Comparison of ENCODE assay signal across 8 cellular contexts in genomic region chr3:71428841-71429609, GRCh38.
A peak's percentile ranks its signal among the peaks of the same experiment; 100 is the strongest.
DNase-seq lines count a peak whose midpoint lies in the region; ATAC-seq and TF ChIP-seq lines count a peak whose summit lies in the region.

No MANE protein-coding gene starts in this region.

- no peaks in the 10 kb centered on the region for H3K27me3 ChIP-seq in left lung
- no peaks in the 10 kb centered on the region for H3K27me3 ChIP-seq in tibial nerve

- H3K9me3 ChIP-seq in left lung: no peaks in the 10 kb centered on the region
- no peaks in the 10 kb centered on the region for H3K9me3 ChIP-seq in tibial nerve

- H3K4me1 ChIP-seq in left lung (peaks cover 10 to 27% of the 10 kb centered on the region in 2 donors), tibial nerve (peaks cover 0 to 46% (median 8%) of the 10 kb centered on the region in 4 donors)

- no peak for ATAC-seq in activated naive CD8-positive, alpha-beta T cell treated with anti-CD3 and anti-CD28 coated beads, Interleukin-2, amount 50 U/mL, for 24 hours
- ATAC-seq in left lung: peak; percentile 55
- no peak for ATAC-seq in GM21786 (IDR thresholded peaks at IDR 0.05; ENCODE audit: unreplicated experiment)
- no peak for ATAC-seq in HG02852 (IDR thresholded peaks at IDR 0.05; ENCODE audit: unreplicated experiment)

- TF ChIP-seq CTCF in left lung (IDR thresholded peaks at IDR 0.05): no peak
- no peak for TF ChIP-seq CTCF in tibial nerve (IDR thresholded peaks at IDR 0.05)

- no peak for DNase-seq in activated CD4-positive, alpha-beta T cell treated with anti-CD3 and anti-CD28 coated beads, Interleukin-2, amount 10 ng/mL, durations not matched to agents 24 days and 14 days
- DNase-seq in activated CD4-positive, alpha-beta T cell treated with anti-CD3 and anti-CD28 coated beads for 1 hour: no peak
- no peak for DNase-seq in activated naive CD8-positive, alpha-beta T cell treated with anti-CD3 and anti-CD28 coated beads, Interleukin-2, amount 50 U/mL, for 24 hours
- DNase-seq in left lung (no peak), tibial nerve (ENCODE audit: low spot score in 2 of 2) (peak in 1 of 2 donors; percentile 55), SKM-1 treated with dmso at 0.1 percent for 144 hours (lab: John Stamatoyannopoulos, UW; ENCODE audit: unreplicated experiment) (no peak)

- H3K36me3 ChIP-seq in left lung (no peaks in the 10 kb centered on the region), tibial nerve (no peaks in the 10 kb centered on the region)

- peaks cover 31% of the 10 kb centered on the region for H3K4me1 Mint-ChIP-seq in activated CD4-positive, alpha-beta T cell treated with anti-CD3 and anti-CD28 coated beads, Interleukin-2, amount 10 ng/mL, durations not matched to agents 24 days and 14 days
- H3K4me1 Mint-ChIP-seq in activated naive CD8-positive, alpha-beta T cell treated with anti-CD3 and anti-CD28 coated beads, Interleukin-2, amount 50 U/mL, for 24 hours: peaks cover 98% of the 10 kb centered on the region

- H3K36me3 Mint-ChIP-seq in activated CD4-positive, alpha-beta T cell treated with anti-CD3 and anti-CD28 coated beads, Interleukin-2, amount 10 ng/mL, durations not matched to agents 24 days and 14 days (ENCODE audit: low read depth): peaks cover 9% of the 10 kb centered on the region
- peaks cover 16% of the 10 kb centered on the region for H3K36me3 Mint-ChIP-seq in activated naive CD8-positive, alpha-beta T cell treated with anti-CD3 and anti-CD28 coated beads, Interleukin-2, amount 50 U/mL, for 24 hours (ENCODE audit: low read depth)

- H3K27me3 Mint-ChIP-seq in activated CD4-positive, alpha-beta T cell treated with anti-CD3 and anti-CD28 coated beads, Interleukin-2, amount 10 ng/mL, durations not matched to agents 24 days and 14 days: peaks cover 19% of the 10 kb centered on the region
- H3K27me3 Mint-ChIP-seq in activated naive CD8-positive, alpha-beta T cell treated with anti-CD3 and anti-CD28 coated beads, Interleukin-2, amount 50 U/mL, for 24 hours: no peaks in the 10 kb centered on the region

- H3K4me3 ChIP-seq in left lung: no peak overlapping the region
- H3K4me3 ChIP-seq in tibial nerve: peak overlapping the region in 1 of 4 donors; percentile 26

- H3K9me3 Mint-ChIP-seq in activated CD4-positive, alpha-beta T cell treated with anti-CD3 and anti-CD28 coated beads, Interleukin-2, amount 10 ng/mL, durations not matched to agents 24 days and 14 days: no peaks in the 10 kb centered on the region
- H3K9me3 Mint-ChIP-seq in activated naive CD8-positive, alpha-beta T cell treated with anti-CD3 and anti-CD28 coated beads, Interleukin-2, amount 50 U/mL, for 24 hours: no peaks in the 10 kb centered on the region

- intact Hi-C loops in activated CD4-positive, alpha-beta T cell treated with anti-CD3 and anti-CD28 coated beads, Interleukin-2, amount 10 ng/mL, durations not matched to agents 24 days and 14 days (cut with micrococcal nuclease): no loop called here
- intact Hi-C loops in left lung (cut with DNase I): no loop called here

- 7 to 16% methylated on average over 17 of the region's 17 CpGs for WGBS in tibial nerve, 2 donors

- TF ChIP-seq POLR2A in tibial nerve (IDR thresholded peaks at IDR 0.05): no peak

- peak overlapping the region; percentile 40 to 46 for H3K27ac ChIP-seq in left lung
- peak overlapping the region in 3 of 4 donors; percentile 48 to 76 (median 75) for H3K27ac ChIP-seq in tibial nerve

- TF ChIP-seq EP300 in tibial nerve (IDR thresholded peaks at IDR 0.05): peak in 1 of 2 donors; percentile 71

- no peak overlapping the region for H3K4me3 Mint-ChIP-seq in activated CD4-positive, alpha-beta T cell treated with anti-CD3 and anti-CD28 coated beads, Interleukin-2, amount 10 ng/mL, durations not matched to agents 24 days and 14 days
- peak overlapping the region; percentile 68 for H3K4me3 Mint-ChIP-seq in activated naive CD8-positive, alpha-beta T cell treated with anti-CD3 and anti-CD28 coated beads, Interleukin-2, amount 50 U/mL, for 24 hours

- peak overlapping the region; percentile 26 for H3K27ac Mint-ChIP-seq in activated CD4-positive, alpha-beta T cell treated with anti-CD3 and anti-CD28 coated beads, Interleukin-2, amount 10 ng/mL, durations not matched to agents 24 days and 14 days
- H3K27ac Mint-ChIP-seq in activated naive CD8-positive, alpha-beta T cell treated with anti-CD3 and anti-CD28 coated beads, Interleukin-2, amount 50 U/mL, for 24 hours: peak overlapping the region; percentile 92
